In the genomic region with DNA sequence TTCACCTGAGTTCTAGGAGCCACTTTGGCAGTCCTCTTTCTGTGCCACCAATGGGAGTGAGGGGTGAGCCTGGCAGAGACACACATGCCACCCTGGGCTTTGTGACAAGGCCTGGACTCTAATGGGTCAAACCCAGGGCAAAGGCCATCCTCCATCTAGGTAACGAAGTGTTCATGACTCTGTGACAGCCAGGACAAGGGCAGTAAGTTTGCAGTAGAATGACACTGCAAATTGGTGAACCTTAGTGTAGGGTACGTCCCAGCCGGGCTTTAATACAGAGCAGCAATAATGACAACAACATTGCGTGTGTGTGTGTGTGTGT, we compare ENCODE assay signal across 21 cellular contexts.
"Had no signal": no experiment of that assay in that cellular context is flagged by ENCODE, and none has a peak within 500 bp of the region (broad histone marks: within the 10 kb centered on the region; RNA-seq: fewer than 3 reads in every experiment).

No MANE protein-coding gene starts in this region.

- H3K9me3 Mint-ChIP-seq: activated naive CD8-positive, alpha-beta T cell treated with anti-CD3 and anti-CD28 coated beads for 36 hours; nephron; stimulated activated naive CD8-positive, alpha-beta T cell treated with anti-CD3 and anti-CD28 coated beads, Interleukin-15, amount 100 ng/mL, for 72 hours; T-helper 1 cell treated with Interleukin-12 subunit alpha and Interleukin-12 subunit beta and Interleukin-4 antibody, amounts not matched to agents 30 μg/mL and 1 μg/mL, for 36 hours had no signal

- H3K4me3 ChIP-seq: left lung, pancreas, psoas muscle, right atrium auricular region, tibial artery had no signal

- H3K4me1 Mint-ChIP-seq: activated naive CD8-positive, alpha-beta T cell treated with anti-CD3 and anti-CD28 coated beads for 36 hours; stimulated activated naive CD8-positive, alpha-beta T cell treated with anti-CD3 and anti-CD28 coated beads, Interleukin-15, amount 100 ng/mL, for 72 hours had no signal

- FAIRE-seq: kidney, pancreas had no signal

- DNase-seq: activated CD4-positive, alpha-beta T cell treated with anti-CD3 and anti-CD28 coated beads for 4 hours; activated CD4-positive, alpha-beta T cell treated with anti-CD3 and anti-CD28 coated beads, Interleukin-2, amount 50 U/mL, for 48 hours; activated CD4-positive, CD25-positive, alpha-beta regulatory T cell; activated naive CD4-positive, alpha-beta T cell treated with Interleukin-2 at 50 U/mL for 16 hours; activated naive CD8-positive, alpha-beta T cell treated with anti-CD3 and anti-CD28 coated beads for 36 hours; activated T-cell treated with anti-CD3 and anti-CD28 coated beads, Interleukin-2, amount 50 U/mL, for 48 hours; amniotic stem cell; foreskin fibroblast; kidney; left lung; mammary epithelial cell; midbrain; pancreas; psoas muscle; stimulated activated CD4-positive, alpha-beta T cell treated with anti-CD3 and anti-CD28 coated beads, Interleukin-12 subunit alpha, Interleukin-12 subunit beta, amount 100 ng/mL, for 4 hours; stimulated activated naive CD8-positive, alpha-beta T cell treated with anti-CD3 and anti-CD28 coated beads, Interleukin-15, amount 100 ng/mL, for 72 hours; T1000; tibial artery had no signal

- H3K4me1 ChIP-seq: psoas muscle, right atrium auricular region, tibial artery had no signal

- H3K9me3 ChIP-seq: left lung, pancreas, psoas muscle, right atrium auricular region, tibial artery had no signal

- ATAC-seq: left lung; psoas muscle; stimulated activated naive CD8-positive, alpha-beta T cell treated with anti-CD3 and anti-CD28 coated beads, Interleukin-15, amount 100 ng/mL, for 72 hours had no signal

- H3K27ac ChIP-seq: left lung, pancreas, psoas muscle, right atrium auricular region, tibial artery had no signal

- H3K4me3 Mint-ChIP-seq: activated naive CD8-positive, alpha-beta T cell treated with anti-CD3 and anti-CD28 coated beads for 36 hours; nephron; stimulated activated naive CD8-positive, alpha-beta T cell treated with anti-CD3 and anti-CD28 coated beads, Interleukin-15, amount 100 ng/mL, for 72 hours; T-helper 1 cell treated with Interleukin-12 subunit alpha and Interleukin-12 subunit beta and Interleukin-4 antibody, amounts not matched to agents 30 μg/mL and 1 μg/mL, for 36 hours had no signal

- H3K36me3 Mint-ChIP-seq: activated naive CD8-positive, alpha-beta T cell treated with anti-CD3 and anti-CD28 coated beads for 36 hours had no signal

- H3K27me3 Mint-ChIP-seq: stimulated activated naive CD8-positive, alpha-beta T cell treated with anti-CD3 and anti-CD28 coated beads, Interleukin-15, amount 100 ng/mL, for 72 hours had no signal

- H3K36me3 ChIP-seq: left lung, pancreas, right atrium auricular region, tibial artery had no signal

- H3K27me3 ChIP-seq: left lung, pancreas, right atrium auricular region, tibial artery had no signal

- H3K27ac Mint-ChIP-seq: activated naive CD8-positive, alpha-beta T cell treated with anti-CD3 and anti-CD28 coated beads for 36 hours; T-helper 1 cell treated with Interleukin-12 subunit alpha and Interleukin-12 subunit beta and Interleukin-4 antibody, amounts not matched to agents 30 μg/mL and 1 μg/mL, for 36 hours had no signal
